1 cellular context compared by ENCODE assay signal in the genomic region with DNA sequence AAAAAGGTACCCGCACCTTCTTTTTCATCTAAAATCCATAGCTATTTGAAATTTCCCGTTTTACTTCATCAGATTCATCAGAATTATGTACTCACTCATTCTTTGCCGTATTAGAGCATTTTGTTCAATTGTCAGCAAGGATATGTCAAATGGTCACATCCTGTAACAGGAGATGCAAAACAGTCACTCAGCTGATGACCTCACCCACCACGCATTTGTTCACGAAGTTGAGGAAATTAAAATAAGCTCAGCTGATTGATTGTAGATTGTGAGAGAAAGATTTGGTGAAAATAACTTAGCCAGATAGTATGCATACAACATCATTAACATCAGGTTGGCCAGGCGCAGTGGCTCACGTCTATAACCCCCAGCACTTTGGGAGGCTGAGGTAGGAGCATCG.
TF ChIP-seq lines count a peak whose summit lies in the region.

No MANE protein-coding gene starts in this region.

TF ChIP-seq in GM23338, 12 proteins besides CTCF, POLR2A, EP300 and RAD21:
- TF ChIP-seq NANOG (IDR thresholded peaks at IDR 0.05; ENCODE audit: borderline replicate concordance) (no peak), STAT1 (IDR thresholded peaks at IDR 0.05; ENCODE audit: unreplicated experiment) (no peak)
- TF ChIP-seq, protein P1, sequence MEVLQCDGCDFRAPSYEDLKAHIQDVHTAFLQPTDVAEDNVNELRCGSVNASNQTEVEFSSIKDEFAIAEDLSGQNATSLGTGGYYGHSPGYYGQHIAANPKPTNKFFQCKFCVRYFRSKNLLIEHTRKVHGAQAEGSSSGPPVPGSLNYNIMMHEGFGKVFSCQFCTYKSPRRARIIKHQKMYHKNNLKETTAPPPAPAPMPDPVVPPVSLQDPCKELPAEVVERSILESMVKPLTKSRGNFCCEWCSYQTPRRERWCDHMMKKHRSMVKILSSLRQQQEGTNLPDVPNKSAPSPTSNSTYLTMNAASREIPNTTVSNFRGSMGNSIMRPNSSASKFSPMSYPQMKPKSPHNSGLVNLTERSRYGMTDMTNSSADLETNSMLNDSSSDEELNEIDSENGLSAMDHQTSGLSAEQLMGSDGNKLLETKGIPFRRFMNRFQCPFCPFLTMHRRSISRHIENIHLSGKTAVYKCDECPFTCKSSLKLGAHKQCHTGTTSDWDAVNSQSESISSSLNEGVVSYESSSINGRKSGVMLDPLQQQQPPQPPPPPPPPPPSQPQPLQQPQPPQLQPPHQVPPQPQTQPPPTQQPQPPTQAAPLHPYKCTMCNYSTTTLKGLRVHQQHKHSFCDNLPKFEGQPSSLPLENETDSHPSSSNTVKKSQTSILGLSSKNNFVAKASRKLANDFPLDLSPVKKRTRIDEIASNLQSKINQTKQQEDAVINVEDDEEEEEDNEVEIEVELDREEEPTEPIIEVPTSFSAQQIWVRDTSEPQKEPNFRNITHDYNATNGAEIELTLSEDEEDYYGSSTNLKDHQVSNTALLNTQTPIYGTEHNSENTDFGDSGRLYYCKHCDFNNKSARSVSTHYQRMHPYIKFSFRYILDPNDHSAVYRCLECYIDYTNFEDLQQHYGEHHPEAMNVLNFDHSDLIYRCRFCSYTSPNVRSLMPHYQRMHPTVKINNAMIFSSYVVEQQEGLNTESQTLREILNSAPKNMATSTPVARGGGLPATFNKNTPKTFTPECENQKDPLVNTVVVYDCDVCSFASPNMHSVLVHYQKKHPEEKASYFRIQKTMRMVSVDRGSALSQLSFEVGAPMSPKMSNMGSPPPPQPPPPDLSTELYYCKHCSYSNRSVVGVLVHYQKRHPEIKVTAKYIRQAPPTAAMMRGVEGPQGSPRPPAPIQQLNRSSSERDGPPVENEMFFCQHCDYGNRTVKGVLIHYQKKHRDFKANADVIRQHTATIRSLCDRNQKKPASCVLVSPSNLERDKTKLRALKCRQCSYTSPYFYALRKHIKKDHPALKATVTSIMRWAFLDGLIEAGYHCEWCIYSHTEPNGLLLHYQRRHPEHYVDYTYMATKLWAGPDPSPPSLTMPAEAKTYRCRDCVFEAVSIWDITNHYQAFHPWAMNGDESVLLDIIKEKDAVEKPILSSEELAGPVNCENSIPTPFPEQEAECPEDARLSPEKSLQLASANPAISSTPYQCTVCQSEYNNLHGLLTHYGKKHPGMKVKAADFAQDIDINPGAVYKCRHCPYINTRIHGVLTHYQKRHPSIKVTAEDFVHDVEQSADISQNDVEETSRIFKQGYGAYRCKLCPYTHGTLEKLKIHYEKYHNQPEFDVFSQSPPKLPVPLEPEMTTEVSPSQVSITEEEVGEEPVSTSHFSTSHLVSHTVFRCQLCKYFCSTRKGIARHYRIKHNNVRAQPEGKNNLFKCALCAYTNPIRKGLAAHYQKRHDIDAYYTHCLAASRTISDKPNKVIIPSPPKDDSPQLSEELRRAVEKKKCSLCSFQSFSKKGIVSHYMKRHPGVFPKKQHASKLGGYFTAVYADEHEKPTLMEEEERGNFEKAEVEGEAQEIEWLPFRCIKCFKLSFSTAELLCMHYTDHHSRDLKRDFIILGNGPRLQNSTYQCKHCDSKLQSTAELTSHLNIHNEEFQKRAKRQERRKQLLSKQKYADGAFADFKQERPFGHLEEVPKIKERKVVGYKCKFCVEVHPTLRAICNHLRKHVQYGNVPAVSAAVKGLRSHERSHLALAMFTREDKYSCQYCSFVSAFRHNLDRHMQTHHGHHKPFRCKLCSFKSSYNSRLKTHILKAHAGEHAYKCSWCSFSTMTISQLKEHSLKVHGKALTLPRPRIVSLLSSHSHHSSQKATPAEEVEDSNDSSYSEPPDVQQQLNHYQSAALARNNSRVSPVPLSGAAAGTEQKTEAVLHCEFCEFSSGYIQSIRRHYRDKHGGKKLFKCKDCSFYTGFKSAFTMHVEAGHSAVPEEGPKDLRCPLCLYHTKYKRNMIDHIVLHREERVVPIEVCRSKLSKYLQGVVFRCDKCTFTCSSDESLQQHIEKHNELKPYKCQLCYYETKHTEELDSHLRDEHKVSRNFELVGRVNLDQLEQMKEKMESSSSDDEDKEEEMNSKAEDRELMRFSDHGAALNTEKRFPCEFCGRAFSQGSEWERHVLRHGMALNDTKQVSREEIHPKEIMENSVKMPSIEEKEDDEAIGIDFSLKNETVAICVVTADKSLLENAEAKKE (CRISPR knock-in tag; IDR thresholded peaks at IDR 0.05), result no peak
